ENCODE assay signal across 8 cellular contexts in the genomic region with DNA sequence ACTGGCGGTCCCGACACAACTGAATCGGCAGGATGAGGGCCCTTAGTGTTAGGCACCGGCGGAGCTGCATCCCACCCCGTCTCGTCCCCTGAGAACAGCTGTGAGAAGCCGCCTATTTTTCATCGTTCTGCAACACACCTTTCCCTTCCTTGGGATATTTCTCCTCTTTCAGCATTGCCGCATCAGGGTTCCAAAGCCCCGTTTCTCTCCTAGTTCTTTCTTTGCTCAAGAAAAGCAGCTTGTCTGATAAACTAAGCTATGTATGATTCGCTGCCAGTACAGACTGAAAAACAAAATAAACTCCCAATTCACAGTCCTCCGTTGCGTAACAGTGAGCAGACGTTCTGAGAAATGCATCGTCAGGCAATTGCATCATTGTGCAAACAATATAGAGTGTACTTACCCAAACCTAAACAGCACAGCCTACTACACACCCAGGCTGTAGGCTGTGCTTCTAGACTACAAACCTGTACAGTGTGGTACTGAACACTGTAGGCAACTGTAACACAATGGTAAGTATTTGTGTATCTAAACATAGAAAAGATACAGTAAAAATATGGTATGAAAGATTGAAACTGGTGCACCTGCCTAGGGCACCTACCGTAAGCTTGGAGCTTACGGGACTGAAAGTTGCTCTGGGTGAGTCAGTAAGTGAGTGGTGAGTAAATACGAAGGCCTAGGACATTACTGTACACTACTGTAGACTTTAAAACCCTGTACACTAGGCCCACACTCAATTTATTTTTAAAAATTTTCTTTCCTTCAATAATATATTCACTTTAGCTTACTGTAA. TPM values are rescaled to one million over a fixed set of nuclear protein-coding genes. Genes with fewer than 3 reads are reported as not detected.
A peak's percentile ranks its signal among the peaks of the same experiment; 100 is the strongest.
DNase-seq lines count a peak whose midpoint lies in the region; ATAC-seq and TF ChIP-seq lines count a peak whose summit lies in the region.

No MANE protein-coding gene starts in this region.

- no peaks in the 10 kb centered on the region for H3F3A ChIP-seq in MM.1S (ENCODE audit: insufficient read depth, low read length)

- no peaks in the 10 kb centered on the region for H3K36me3 ChIP-seq in CD4-positive, CD25-positive, alpha-beta regulatory T cell (ENCODE audit: control insufficient read depth, insufficient read depth, low read length)
- no peaks in the 10 kb centered on the region for H3K36me3 ChIP-seq in MM.1S (replicated peaks; ENCODE audit: insufficient read depth, low read length)
- no peaks in the 10 kb centered on the region for H3K36me3 ChIP-seq in lung (ENCODE audit: control insufficient read depth in 2 of 2, insufficient read depth in 2 of 2, low read length in 2 of 2)
- no peaks in the 10 kb centered on the region for H3K36me3 ChIP-seq in vagina

- no peaks in the 10 kb centered on the region for H3K79me2 ChIP-seq in MM.1S (ENCODE audit: low read length)

- H3K27me3 Mint-ChIP-seq in CD4-positive, CD25-positive, alpha-beta regulatory T cell: peaks cover 22% of the 10 kb centered on the region
- H3K27me3 Mint-ChIP-seq in MCF 10A (ENCODE audit: insufficient read depth, unreplicated experiment): peaks cover 6% of the 10 kb centered on the region

- no peaks in the 10 kb centered on the region for H3K9me2 ChIP-seq in MM.1S (replicated peaks; ENCODE audit: insufficient read depth, low read length)

- H3K4me3 Mint-ChIP-seq in CD4-positive, CD25-positive, alpha-beta regulatory T cell: peak overlapping the region; percentile 88 to 98 (median 96)
- peak overlapping the region; percentile 86 for H3K4me3 Mint-ChIP-seq in MCF 10A (ENCODE audit: unreplicated experiment)

- H3K27ac Mint-ChIP-seq in CD4-positive, CD25-positive, alpha-beta regulatory T cell: peak overlapping the region in 2 of 3 donors; percentile 78 to 94
- H3K27ac Mint-ChIP-seq in MCF 10A (ENCODE audit: low read depth, unreplicated experiment): peak overlapping the region; percentile 94

- no peak overlapping the region; the same call in 1 of the 2 replicates for H3K9ac ChIP-seq in MM.1S (ENCODE audit: low read length)

- peak overlapping the region; percentile 100 for H2AFZ ChIP-seq in MM.1S (ENCODE audit: low read length)

- TSS peak; percentile 36 for BruUV-seq in MCF 10A (replicated peaks; lab: Mats Ljungman, UMichigan)

- no peak for ATAC-seq in CD4-positive, CD25-positive, alpha-beta regulatory T cell (ENCODE audit: low read depth in 2 of 2)
- ATAC-seq in lung (ENCODE audit: insufficient read depth, low FRiP score): peak; percentile 60
- no peak for ATAC-seq in HG02588 (IDR thresholded peaks at IDR 0.05; ENCODE audit: unreplicated experiment)

- H3K27ac ChIP-seq in CD4-positive, CD25-positive, alpha-beta regulatory T cell (ENCODE audit: insufficient read depth, low read length, poor library complexity, severe bottlenecking): peak overlapping the region; percentile 73
- peak overlapping the region; percentile 53; the same call in 1 of the 2 replicates for H3K27ac ChIP-seq in MM.1S (ENCODE audit: low read length)
- H3K27ac ChIP-seq in lung (ENCODE audit: low read depth in 1 of 2, low read length in 1 of 2): peak overlapping the region in 1 of 2 donors; percentile 98
- H3K27ac ChIP-seq in vagina: peak overlapping the region; percentile 90

- no peaks in the 10 kb centered on the region for H4K20me1 ChIP-seq in MM.1S (ENCODE audit: insufficient read depth, low read length)

- POLR2A ChIA-PET in MCF 10A (lab: Yijun Ruan, JAX): interaction anchor here (0.6 to 2.9 kb wide), 25 partner anchors 10 to 1099 kb away, joined by 3 to 32 read pairs (median 4); a partner anchor contains a TSS

- peak overlapping the region; percentile 82; the same call in 1 of the 2 replicates for H3K4me2 ChIP-seq in MM.1S (ENCODE audit: low read depth, low read length)

- CTCF ChIA-PET in MCF 10A (lab: Yijun Ruan, JAX): interaction anchor here (0.6 to 9.1 kb wide), 50 partner anchors 8 to 1090 kb away, joined by 3 to 213 read pairs (median 4); a partner anchor contains a TSS

- no peaks in the 10 kb centered on the region for H3K9me3 ChIP-seq in CD4-positive, CD25-positive, alpha-beta regulatory T cell (ENCODE audit: control insufficient read depth in 2 of 2, low read length in 2 of 2)
- H3K9me3 ChIP-seq in MM.1S (replicated peaks; ENCODE audit: insufficient read depth, low read length): no peaks in the 10 kb centered on the region
- no peaks in the 10 kb centered on the region for H3K9me3 ChIP-seq in lung (ENCODE audit: control insufficient read depth in 2 of 2, insufficient read depth in 1 of 2, low read length in 1 of 2)
- no peaks in the 10 kb centered on the region for H3K9me3 ChIP-seq in vagina

- no peak for TF ChIP-seq CTCF in MM.1S (IDR thresholded peaks at IDR 0.05; ENCODE audit: low read length)
- TF ChIP-seq CTCF in MCF 10A (IDR thresholded peaks at IDR 0.05; ENCODE audit: unreplicated experiment): no peak
- TF ChIP-seq CTCF in lung (IDR thresholded peaks at IDR 0.05; ENCODE audit: control extremely low read depth, extremely low read depth): no peak
- TF ChIP-seq CTCF in vagina (IDR thresholded peaks at IDR 0.05): no peak
- TF ChIP-seq CTCF in GM13976 (IDR thresholded peaks at IDR 0.05; ENCODE audit: borderline replicate concordance, control extremely low read depth, extremely low read depth, insufficient read depth, missing control alignments): no peak

- peaks cover 18% of the 10 kb centered on the region for H3K27me3 ChIP-seq in CD4-positive, CD25-positive, alpha-beta regulatory T cell (ENCODE audit: control insufficient read depth, insufficient read depth, low read length)
- H3K27me3 ChIP-seq in MM.1S (replicated peaks; ENCODE audit: insufficient read depth, low read length) (no peaks in the 10 kb centered on the region), lung (ENCODE audit: control insufficient read depth, insufficient read depth) (no peaks in the 10 kb centered on the region), vagina (no peaks in the 10 kb centered on the region)

- in situ Hi-C loops in GM13976 (cut with MboI; ENCODE audit: low sequenced_read_pairs, unreplicated experiment): no loop called here
- in situ Hi-C loops in ACHN (cut with HindIII; ENCODE audit: low pct_ligation_motif_present, low pct_unique_long_range_greater_than_20kb, low sequenced_read_pairs): no loop called here

- DNase-seq in CD4-positive, CD25-positive, alpha-beta regulatory T cell: no peak
- DNase-seq in MM.1S: peak; percentile 35
- peak; percentile 95 for DNase-seq in MCF 10A (ENCODE audit: unreplicated experiment)
- DNase-seq in lung (ENCODE audit: low spot score): peak; percentile 64
- DNase-seq in vagina (ENCODE audit: extremely low spot score in 2 of 2): no peak
- no peak for DNase-seq in GM13976 (ENCODE audit: low spot score)
- no peak for DNase-seq in ACHN

- peaks cover 6% of the 10 kb centered on the region for H3K4me1 ChIP-seq in CD4-positive, CD25-positive, alpha-beta regulatory T cell (ENCODE audit: control insufficient read depth, insufficient read depth, low read length, poor library complexity, severe bottlenecking)
- H3K4me1 ChIP-seq in MM.1S (ENCODE audit: low read length) (peaks cover 5% of the 10 kb centered on the region; the same call in 1 of the 2 replicates), lung (ENCODE audit: control insufficient read depth in 2 of 2, insufficient read depth in 2 of 2, low read length in 2 of 2) (peaks cover 0 to 8% of the 10 kb centered on the region in 2 donors), vagina (peaks cover 13% of the 10 kb centered on the region)

- peaks cover 0 to 16% (median 5%) of the 10 kb centered on the region in 4 donors for H3K4me1 Mint-ChIP-seq in CD4-positive, CD25-positive, alpha-beta regulatory T cell
- H3K4me1 Mint-ChIP-seq in MCF 10A (ENCODE audit: insufficient read depth, unreplicated experiment): peaks cover 12% of the 10 kb centered on the region

- H3K9me3 Mint-ChIP-seq in CD4-positive, CD25-positive, alpha-beta regulatory T cell: peaks cover 0 to 1% (median 0%) of the 10 kb centered on the region in 7 donors
- H3K9me3 Mint-ChIP-seq in MCF 10A (ENCODE audit: unreplicated experiment): no peaks in the 10 kb centered on the region

- 35 to 41% methylated on average over 19 of the region's 19 CpGs for WGBS in lung, 2 donors

- TF ChIP-seq POLR2A in vagina (IDR thresholded peaks at IDR 0.05): no peak

- intact Hi-C loops in MCF 10A (cut with micrococcal nuclease) (loop anchor here (1.0 to 5.0 kb wide), 4 partner anchors 33 to 657 kb away; a partner anchor contains a TSS), vagina (cut with DNase I) (no loop called here)

- peak overlapping the region; percentile 74 for H3K4me3 ChIP-seq in CD4-positive, CD25-positive, alpha-beta regulatory T cell (ENCODE audit: low read depth, low read length)
- H3K4me3 ChIP-seq in MM.1S (ENCODE audit: low read length): peak overlapping the region; percentile 92; the same call in 1 of the 2 replicates
- H3K4me3 ChIP-seq in lung: no peak overlapping the region
- peak overlapping the region; percentile 54 to 64 for H3K4me3 ChIP-seq in vagina

- no peaks in the 10 kb centered on the region for H3K36me3 Mint-ChIP-seq in CD4-positive, CD25-positive, alpha-beta regulatory T cell
- no peaks in the 10 kb centered on the region for H3K36me3 Mint-ChIP-seq in MCF 10A (ENCODE audit: insufficient read depth, unreplicated experiment)

RNA-seq across cellular contexts. Expression of a gene that starts 8.9 kb away (rescaled TPM):
- total RNA-seq in CD4-positive, CD25-positive, alpha-beta regulatory T cell: 8.2 TPM
- 1 to 10 TPM in 1 of 4 donors, under 1 TPM in 2, not detected in 1; 0.20 to 1.0 (median 0.31) TPM for polyA plus RNA-seq in CD4-positive, CD25-positive, alpha-beta regulatory T cell
- total RNA-seq in MCF 10A (2022): 4.0 and 7.7 TPM in 2 replicates
- 1 to 10 TPM; 2.7 to 6.6 TPM for total RNA-seq in lung
- polyA plus RNA-seq in lung: 1 to 10 TPM in 1 of 2 donors, under 1 TPM in 1; 0.47 to 1.6 TPM
- total RNA-seq in vagina: 16.0 TPM

Comparison
In these comparisons a context has a peak if more than half of its experiments do, and no peak if none do; other contexts are left out.
1. DNase-seq: peak in MM.1S (single experiment), MCF 10A (single experiment) and lung (single experiment); none in CD4-positive, CD25-positive, alpha-beta regulatory T cell (0 of 3), vagina (0 of 2), GM13976 (single experiment) and ACHN (single experiment).